In the genomic region with DNA sequence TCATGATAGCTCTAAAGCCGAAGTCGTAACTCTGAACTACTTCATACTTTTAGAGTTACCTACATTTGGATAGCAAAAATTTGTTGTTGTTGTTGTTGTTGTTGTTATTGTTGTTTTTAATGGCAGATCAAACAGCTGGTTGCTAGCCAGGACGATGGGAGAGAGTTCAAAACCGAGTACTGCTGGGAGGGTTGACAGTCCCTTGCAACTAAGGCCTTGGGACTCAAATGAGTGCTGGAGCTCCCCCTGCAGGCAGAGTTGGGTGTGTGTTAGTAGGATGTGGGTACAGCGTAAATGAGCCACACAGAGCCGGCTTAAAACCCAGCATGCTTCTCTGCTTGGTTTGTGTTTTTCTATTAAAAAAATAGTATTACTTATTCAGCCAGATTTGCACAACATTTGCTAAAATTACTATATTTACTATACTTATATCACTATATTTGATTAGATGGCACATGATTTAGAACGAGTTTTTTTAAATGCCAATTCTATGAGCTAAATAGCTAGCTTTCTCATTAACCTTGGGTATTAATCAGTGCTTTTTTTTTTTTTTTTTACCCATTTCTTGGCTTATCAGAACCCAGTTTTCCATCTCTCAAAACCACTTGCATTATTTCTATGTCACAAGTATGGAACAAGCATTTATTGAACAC, we compare ENCODE assay signal across 8 cellular contexts.
A peak's percentile ranks its signal among the peaks of the same experiment; 100 is the strongest.
DNase-seq lines count a peak whose midpoint lies in the region; ATAC-seq, FAIRE-seq and TF ChIP-seq lines count a peak whose summit lies in the region.

No MANE protein-coding gene starts in this region.

- no peak overlapping the region for H3K4me3 Mint-ChIP-seq in activated T-helper 17 cell treated with anti-CD3 and anti-CD28 coated beads, Interleukin-2, amount 50 U/mL, for 72 hours

- no peaks in the 10 kb centered on the region for H3K4me1 ChIP-seq in MM.1S (ENCODE audit: low read length)
- no peaks in the 10 kb centered on the region for H3K4me1 ChIP-seq in thyroid gland

- CTCF ChIA-PET in RWPE1 (lab: Yijun Ruan, JAX) = interaction anchor here (0.5 to 1.7 kb wide), 20 partner anchors 9 to 833 kb away, joined by 3 to 33 read pairs (median 4); partner anchors contain the start of gene OLFML3

- peak; percentile 83 for DNase-seq in ELR (ENCODE audit: low read depth)
- peak; percentile 68 for DNase-seq in H54 (ENCODE audit: insufficient read length, low spot score)
- peak; percentile 67 for DNase-seq in MM.1S
- DNase-seq in RWPE1 (ENCODE audit: low spot score) = peak; percentile 85
- DNase-seq in foreskin fibroblast = peak; percentile 81 to 94
- DNase-seq in occipital lobe (lab: John Stamatoyannopoulos, UW) = peak; percentile 60
- DNase-seq in thyroid gland = peak; percentile 84 to 90

- H3K4me3 ChIP-seq in MM.1S (ENCODE audit: low read length) (no peak overlapping the region), foreskin fibroblast (ENCODE audit: low read depth in 1 of 2, low read length in 2 of 2) (no peak overlapping the region), thyroid gland (replicated peaks in 1 of 3) (no peak overlapping the region)

- no peak for TF ChIP-seq POLR2A in H54 (IDR thresholded peaks at IDR 0.05; ENCODE audit: low read depth, low read length)
- no peak for TF ChIP-seq POLR2A in thyroid gland (IDR thresholded peaks at IDR 0.05)

- TF ChIP-seq CTCF in MM.1S (IDR thresholded peaks at IDR 0.05; ENCODE audit: low read length) (peak; percentile 62), RWPE1 (conservative IDR thresholded peaks at IDR 0.05; ENCODE audit: low read depth) (peak; percentile 89), foreskin fibroblast (IDR thresholded peaks at IDR 0.05; ENCODE audit: low read depth, low read length) (peak; percentile 93), thyroid gland (IDR thresholded peaks at IDR 0.05) (peak; percentile 46 to 90 (median 78))

- H3K27me3 ChIP-seq in MM.1S (replicated peaks; ENCODE audit: insufficient read depth, low read length) (no peaks in the 10 kb centered on the region), thyroid gland (no peaks in the 10 kb centered on the region)

- H3F3A ChIP-seq in MM.1S (ENCODE audit: insufficient read depth, low read length) = no peaks in the 10 kb centered on the region

- no peak overlapping the region for H3K27ac Mint-ChIP-seq in activated T-helper 17 cell treated with anti-CD3 and anti-CD28 coated beads, Interleukin-2, amount 50 U/mL, for 72 hours

- no peaks in the 10 kb centered on the region for H3K9me3 Mint-ChIP-seq in activated T-helper 17 cell treated with anti-CD3 and anti-CD28 coated beads, Interleukin-2, amount 50 U/mL, for 72 hours

- H3K9me2 ChIP-seq in MM.1S (replicated peaks; ENCODE audit: insufficient read depth, low read length) = no peaks in the 10 kb centered on the region

- H3K27ac ChIP-seq in MM.1S (ENCODE audit: low read length) (no peak overlapping the region), RWPE1 (no peak overlapping the region), thyroid gland (no peak overlapping the region)

- no peaks in the 10 kb centered on the region for H3K27me3 Mint-ChIP-seq in activated T-helper 17 cell treated with anti-CD3 and anti-CD28 coated beads, Interleukin-2, amount 50 U/mL, for 72 hours

- intact Hi-C loops in thyroid gland (cut with DNase I) = loop anchor here (5.0 to 10.0 kb wide), 2 partner anchors 306 to 448 kb away; partner anchors contain the start of gene OLFML3

- peak; percentile 58 for FAIRE-seq in H54 (lab: Jason Lieb, UNC)

- no peak overlapping the region for H3K4me2 ChIP-seq in MM.1S (ENCODE audit: low read depth, low read length)

- 40 to 41% methylated on average over 7 of the region's 7 CpGs for WGBS in thyroid gland, 2 donors

- H3K36me3 Mint-ChIP-seq in activated T-helper 17 cell treated with anti-CD3 and anti-CD28 coated beads, Interleukin-2, amount 50 U/mL, for 72 hours (ENCODE audit: low read depth) = no peaks in the 10 kb centered on the region

- POLR2A ChIA-PET in RWPE1 (lab: Yijun Ruan, JAX; ENCODE audit: low non-redundant PET) = no interaction called here

- no peaks in the 10 kb centered on the region for H3K79me2 ChIP-seq in MM.1S (ENCODE audit: low read length)

- H3K4me1 Mint-ChIP-seq in activated T-helper 17 cell treated with anti-CD3 and anti-CD28 coated beads, Interleukin-2, amount 50 U/mL, for 72 hours = no peaks in the 10 kb centered on the region

- H4K20me1 ChIP-seq in MM.1S (ENCODE audit: insufficient read depth, low read length) = no peaks in the 10 kb centered on the region

- no peaks in the 10 kb centered on the region for H3K36me3 ChIP-seq in MM.1S (replicated peaks; ENCODE audit: insufficient read depth, low read length)
- H3K36me3 ChIP-seq in thyroid gland = no peaks in the 10 kb centered on the region

- H3K9me3 ChIP-seq in MM.1S (replicated peaks; ENCODE audit: insufficient read depth, low read length) = no peaks in the 10 kb centered on the region
- no peaks in the 10 kb centered on the region for H3K9me3 ChIP-seq in thyroid gland

- peak; percentile 98 for ATAC-seq in activated T-helper 17 cell treated with anti-CD3 and anti-CD28 coated beads, Interleukin-2, amount 50 U/mL, for 72 hours (replicated peaks)

- no peak overlapping the region for H2AFZ ChIP-seq in MM.1S (ENCODE audit: low read length)

- no peak overlapping the region for H3K9ac ChIP-seq in MM.1S (ENCODE audit: low read length)
